Comparison of ENCODE assay signal across 23 cellular contexts in genomic region chr6:105504660-105505059, GRCh38.
DNase-seq lines count a peak whose midpoint lies in the region; ATAC-seq and TF ChIP-seq lines count a peak whose summit lies in the region.
"Had no signal": no experiment of that assay in that cellular context is flagged by ENCODE, and none has a peak within 500 bp of the region (broad histone marks: within the 10 kb centered on the region; RNA-seq: fewer than 3 reads in every experiment).

No MANE protein-coding gene starts in this region.

- ATAC-seq in natural killer cell = no peak
- ATAC-seq: CD8-positive, alpha-beta T cell; Panc1 had no signal

- H3K27me3 Mint-ChIP-seq in natural killer cell (ENCODE audit: low read depth in 2 of 2) = peaks cover 0 to 1% of the 10 kb centered on the region in 2 donors
- peaks cover 12% of the 10 kb centered on the region for H3K27me3 Mint-ChIP-seq in activated naive CD8-positive, alpha-beta T cell treated with anti-CD3 and anti-CD28 coated beads for 36 hours

- H3K36me3 Mint-ChIP-seq in natural killer cell = no peaks in the 10 kb centered on the region
- no peaks in the 10 kb centered on the region for H3K36me3 Mint-ChIP-seq in activated naive CD8-positive, alpha-beta T cell treated with anti-CD3 and anti-CD28 coated beads for 36 hours
- H3K36me3 Mint-ChIP-seq: CD8-positive, alpha-beta T cell had no signal

- TF ChIP-seq POLR2A in sigmoid colon (IDR thresholded peaks at IDR 0.05) = no peak

- H3K4me3 ChIP-seq in fibroblast of mammary gland (ENCODE audit: control insufficient read depth, low read depth, low read length) (no peak overlapping the region), sigmoid colon (no peak overlapping the region)
- H3K4me3 ChIP-seq: GM23248, SJCRH30 had no signal

- no peaks in the 10 kb centered on the region for H3K36me3 ChIP-seq in sigmoid colon
- H3K36me3 ChIP-seq: SJCRH30 had no signal

- no peak overlapping the region for H3K4me3 Mint-ChIP-seq in natural killer cell
- H3K4me3 Mint-ChIP-seq in activated naive CD8-positive, alpha-beta T cell treated with anti-CD3 and anti-CD28 coated beads for 36 hours = no peak overlapping the region
- H3K4me3 Mint-ChIP-seq: CD8-positive, alpha-beta T cell; H9; HFFc6 had no signal

- TF ChIP-seq CTCF in fibroblast of mammary gland (conservative IDR thresholded peaks at IDR 0.05; ENCODE audit: control insufficient read depth, insufficient read depth, low read depth, low read length) (no peak), sigmoid colon (IDR thresholded peaks at IDR 0.05) (no peak), natural killer cell (IDR thresholded peaks at IDR 0.05) (no peak)

- intact Hi-C loops in sigmoid colon (cut with DNase I) = no loop called here
- intact Hi-C loops in natural killer cell (cut with micrococcal nuclease) = no loop called here

- H3K27ac ChIP-seq in sigmoid colon = peak overlapping the region in 2 of 4 donors; percentile 8 to 29
- H3K27ac ChIP-seq: GM23248, KMS-11, SJCRH30 had no signal

- no peak for TF ChIP-seq EP300 in sigmoid colon (IDR thresholded peaks at IDR 0.05)

- 74 to 82% methylated on average over 1 of the region's 1 CpG for WGBS in sigmoid colon, 2 donors

- H3K4me1 Mint-ChIP-seq in natural killer cell = no peaks in the 10 kb centered on the region
- H3K4me1 Mint-ChIP-seq in activated naive CD8-positive, alpha-beta T cell treated with anti-CD3 and anti-CD28 coated beads for 36 hours = no peaks in the 10 kb centered on the region

- in situ Hi-C loops in G401 (cut with HindIII; ENCODE audit: low sequenced_read_pairs) = no loop called here

- peaks cover 0 to 15% (median 9%) of the 10 kb centered on the region in 4 donors for H3K4me1 ChIP-seq in sigmoid colon
- H3K4me1 ChIP-seq: SJCRH30 had no signal

- H3K27ac Mint-ChIP-seq in natural killer cell = no peak overlapping the region
- H3K27ac Mint-ChIP-seq in activated naive CD8-positive, alpha-beta T cell treated with anti-CD3 and anti-CD28 coated beads for 36 hours = no peak overlapping the region
- H3K27ac Mint-ChIP-seq: CD8-positive, alpha-beta T cell; H9; HFFc6 had no signal

- no peaks in the 10 kb centered on the region for H3K27me3 ChIP-seq in sigmoid colon
- H3K27me3 ChIP-seq: SJCRH30 had no signal

- H3K9me3 ChIP-seq in sigmoid colon = no peaks in the 10 kb centered on the region
- H3K9me3 ChIP-seq: SJCRH30 had no signal

- H3K9me3 Mint-ChIP-seq in natural killer cell = no peaks in the 10 kb centered on the region
- H3K9me3 Mint-ChIP-seq in activated naive CD8-positive, alpha-beta T cell treated with anti-CD3 and anti-CD28 coated beads for 36 hours = no peaks in the 10 kb centered on the region
- H3K9me3 Mint-ChIP-seq: CD8-positive, alpha-beta T cell; H9; HFFc6 had no signal

- DNase-seq in AG08395 (ENCODE audit: low spot score) (peak; percentile 22), G401 (ENCODE audit: low spot score) (peak; percentile 60), fibroblast of mammary gland (ENCODE audit: low read depth) (peak; percentile 19), sigmoid colon (peak; percentile 67), AG08396 (ENCODE audit: low spot score) (no peak), natural killer cell (no peak)
- no peak for DNase-seq in activated naive CD8-positive, alpha-beta T cell treated with anti-CD3 and anti-CD28 coated beads for 36 hours
- DNase-seq: AML-193; CD8-positive, alpha-beta T cell; DND-41; GM23248; H9; HFFc6; NCI-H1092 treated with DMSO at 0.1 percent for 48 hours; NCI-H146; NCI-H2029; NCI-H2227 treated with DMSO at 0.1 percent for 48 hours; NCI-H524; NCI-H774; NK-92 treated with Interleukin-12 subunit alpha and Interleukin-12 subunit beta, amount 100 ng/mL, for 24 hours; SJCRH30 had no signal

Comparison
In these comparisons a context has a peak if more than half of its experiments do, and no peak if none do; other contexts are left out.
1. DNase-seq: peak in AG08395 (single experiment), G401 (single experiment), fibroblast of mammary gland (single experiment) and sigmoid colon (single experiment); none in AG08396 (single experiment), natural killer cell (single experiment) and activated naive CD8-positive, alpha-beta T cell treated with anti-CD3 and anti-CD28 coated beads for 36 hours (single experiment).